10 cellular contexts compared by ENCODE assay signal in the genomic region with DNA sequence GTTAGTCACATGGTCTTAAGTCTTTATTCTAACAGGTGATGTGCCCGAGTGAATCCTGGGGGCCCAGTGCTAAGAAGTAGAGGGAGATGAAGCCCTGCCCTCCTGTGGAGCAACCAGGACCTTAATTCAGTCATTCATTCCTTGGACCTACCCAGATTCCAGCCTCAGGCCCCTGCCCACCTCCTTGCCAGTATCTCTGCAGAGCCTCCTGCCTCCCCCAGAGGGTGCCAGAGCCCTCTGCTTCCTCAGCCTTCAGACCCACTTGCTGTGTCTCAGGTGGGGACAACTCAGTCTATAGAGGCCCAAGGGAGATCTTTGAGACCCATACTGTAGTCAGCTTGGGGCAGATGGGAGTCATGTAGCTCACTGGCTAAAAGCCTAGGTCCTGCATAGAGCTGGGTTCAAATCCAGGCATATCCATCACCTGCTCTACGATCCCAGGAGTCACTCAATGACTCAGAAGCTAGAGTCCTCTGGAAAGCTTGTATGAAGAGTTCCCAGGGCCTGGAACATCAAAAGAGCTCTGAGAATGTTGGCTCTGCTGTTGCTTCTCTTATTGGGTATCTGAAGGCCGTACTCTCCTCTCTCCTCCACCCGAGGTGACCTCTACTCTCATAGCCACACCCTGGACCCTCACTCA. TPM values are rescaled to one million over a fixed set of nuclear protein-coding genes. Genes with fewer than 3 reads are reported as not detected.
DNase-seq lines count a peak whose midpoint lies in the region; ATAC-seq, FAIRE-seq and TF ChIP-seq lines count a peak whose summit lies in the region.
"Had no signal": no experiment of that assay in that cellular context is flagged by ENCODE, and none has a peak within 500 bp of the region (broad histone marks: within the 10 kb centered on the region; RNA-seq: fewer than 3 reads in every experiment).

No MANE protein-coding gene starts in this region.

- no peaks in the 10 kb centered on the region for H3K4me1 ChIP-seq in pancreas

- H3K36me3 ChIP-seq in MG63, result no peaks in the 10 kb centered on the region
- H3K36me3 ChIP-seq in pancreas, result no peaks in the 10 kb centered on the region

- H3K27me3 ChIP-seq in MG63 (no peaks in the 10 kb centered on the region), pancreas (no peaks in the 10 kb centered on the region)

- H3K27ac ChIP-seq in pancreas, result no peak overlapping the region

- WGBS in pancreas, 2 donors, result 64 to 76% methylated on average over 4 of the region's 4 CpGs

- FAIRE-seq in pancreas (lab: Jason Lieb, UNC), result no peak

- ATAC-seq in pancreas (peak in 3 of 4 donors; percentile 57 to 75 (median 69)), HG03457 (IDR thresholded peaks at IDR 0.05; ENCODE audit: unreplicated experiment) (no peak)

- H3K9me3 ChIP-seq in MG63 (no peaks in the 10 kb centered on the region), pancreas (no peaks in the 10 kb centered on the region)

- H3K4me3 ChIP-seq in MG63 (no peak overlapping the region), pancreas (no peak overlapping the region)

- TF ChIP-seq CTCF in pancreas (IDR thresholded peaks at IDR 0.05), result peak; percentile 5 to 31 (median 28)

- intact Hi-C loops in pancreas (cut with DNase I), result no loop called here

- peak; percentile 70 for DNase-seq in activated effector memory CD4-positive, alpha-beta T cell treated with anti-CD3 and anti-CD28 coated beads, Interleukin-2, amount 50 U/mL, for 16 hours
- DNase-seq in activated effector memory CD4-positive, alpha-beta T cell treated with Interleukin-2 at 50 U/mL for 16 hours, result no peak
- DNase-seq in MG63 (peak; percentile 38), UCSD-AML1 (lab: John Stamatoyannopoulos, UW; ENCODE audit: unreplicated experiment) (peak; percentile 60), fibroblast of the conjunctiva (ENCODE audit: low read depth) (peak; percentile 36), pancreas (peak in 1 of 6 donors; percentile 57), T-helper 9 cell (no peak)

RNA-seq across cellular contexts. Expression of a gene that starts 3.9 kb away (rescaled TPM):
- not detected in 2 replicates for total RNA-seq in MG63 (2014; rRNA removed; shearing (Covaris generic); ENCODE audit: low replicate concordance)
- total RNA-seq in pancreas, result 1 to 10 TPM in 3 of 6 donors, under 1 TPM in 3; 0.09 to 3.7 (median 1.6) TPM
- 1 to 10 TPM; 1.0 to 2.5 TPM for polyA plus RNA-seq in pancreas
- total RNA-seq: dermis microvascular lymphatic vessel endothelial cell had no signal

RNA-seq across cellular contexts. Expression of a gene that starts 16.2 kb away (rescaled TPM):
- total RNA-seq in MG63 (2014; rRNA removed; shearing (Covaris generic); ENCODE audit: low replicate concordance), result 0.03 TPM in 1 of 2 replicates, not detected in the other
- total RNA-seq in pancreas, result 1 to 10 TPM in 5 of 6 donors, under 1 TPM in 1; 0.55 to 3.1 (median 1.3) TPM
- polyA plus RNA-seq in pancreas, result 1 to 10 TPM; 4.0 to 6.0 TPM

RNA-seq across cellular contexts. Expression of a gene that starts 34.5 kb away (rescaled TPM):
- 4.9 and 7.3 TPM in 2 replicates for total RNA-seq in MG63 (2014; rRNA removed; shearing (Covaris generic); ENCODE audit: low replicate concordance)
- 1 to 10 TPM in 3 of 6 donors, under 1 TPM in 3; 0.67 to 5.7 (median 1.8) TPM for total RNA-seq in pancreas
- polyA plus RNA-seq in pancreas, result 10 to 100 TPM; 17.3 to 20.9 TPM
- total RNA-seq: dermis microvascular lymphatic vessel endothelial cell had no signal

RNA-seq across cellular contexts. Expression of a gene that starts 51.2 kb away (rescaled TPM):
- total RNA-seq in MG63 (2014; rRNA removed; shearing (Covaris generic); ENCODE audit: low replicate concordance), result 42.8 and 66.6 TPM in 2 replicates
- total RNA-seq in pancreas, result 10 to 100 TPM in 3 of 6 donors, 1 to 10 TPM in 3; 5.0 to 13.0 (median 10.0) TPM
- polyA plus RNA-seq in pancreas, result 10 to 100 TPM; 14.2 to 16.0 TPM

RNA-seq across cellular contexts. Expression of a gene that starts 53.1 kb away (rescaled TPM):
- total RNA-seq in MG63 (2014; rRNA removed; shearing (Covaris generic); ENCODE audit: low replicate concordance), result not detected in 2 replicates
- total RNA-seq in pancreas, result not detected
- polyA plus RNA-seq in pancreas, result not detected
- total RNA-seq: dermis microvascular lymphatic vessel endothelial cell, temporal lobe had no signal

Comparison
In these comparisons a context has a peak if more than half of its experiments do, and no peak if none do; other contexts are left out.
1. DNase-seq: peak in activated effector memory CD4-positive, alpha-beta T cell treated with anti-CD3 and anti-CD28 coated beads, Interleukin-2, amount 50 U/mL, for 16 hours (single experiment), MG63 (single experiment), UCSD-AML1 (single experiment) and fibroblast of the conjunctiva (single experiment); none in activated effector memory CD4-positive, alpha-beta T cell treated with Interleukin-2 at 50 U/mL for 16 hours (single experiment) and T-helper 9 cell (single experiment).